Comparison of ENCODE assay signal across 7 cellular contexts in the genomic region with DNA sequence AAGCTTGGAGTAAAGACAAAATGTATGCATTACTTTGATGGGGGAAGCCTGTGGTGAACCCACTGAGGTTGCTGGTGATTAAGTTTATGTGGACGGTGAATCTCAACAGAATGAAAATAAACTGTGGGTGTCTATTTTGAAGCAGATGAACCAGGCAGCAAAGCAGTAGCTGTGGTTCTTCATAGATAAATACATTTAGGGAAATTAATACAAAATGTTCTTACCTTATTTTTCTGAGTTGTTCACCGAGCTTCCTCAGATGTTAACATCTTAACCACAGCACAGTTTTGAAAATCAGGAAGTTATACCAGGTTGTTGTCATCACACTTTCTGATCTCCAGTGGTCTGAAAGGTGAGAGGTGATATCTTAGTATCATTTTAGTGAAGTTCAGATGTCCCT. TPM values are rescaled to one million over a fixed set of nuclear protein-coding genes. Genes with fewer than 3 reads are reported as not detected.
DNase-seq lines count a peak whose midpoint lies in the region; ATAC-seq and FAIRE-seq lines count a peak whose summit lies in the region.

No MANE protein-coding gene starts in this region.

- H3K4me3 Mint-ChIP-seq in activated T-helper 2 cell treated with anti-CD3 and anti-CD28 coated beads, Interferon-gamma antibody, Interleukin-2, Interleukin-4, amounts not matched to agents 10 μg/mL and 5 μg/mL and 100 μg/mL, durations not matched to agents 14 hours and 24 hours and 36 hours (ENCODE audit: low read depth) = peak overlapping the region; percentile 72
- peak overlapping the region; percentile 60 for H3K4me3 Mint-ChIP-seq in stimulated activated memory B cell treated with anti-CD40 and anti-IgM and Interleukin-4, amounts not matched to agents 10 μg/mL and 1 μg/mL and 100 μg/mL, for 72 hours

- FAIRE-seq in GM19239 (lab: Jason Lieb, UNC) = peak; percentile 86
- FAIRE-seq in urothelium cell line (lab: Jason Lieb, UNC) = no peak

- no peak for DNase-seq in GM19239 (ENCODE audit: insufficient read length, low spot score)
- DNase-seq in KG1 (lab: John Stamatoyannopoulos, UW) = peak; percentile 47
- no peak for DNase-seq in activated T-helper 2 cell treated with anti-CD3 and anti-CD28 coated beads, Interferon-gamma antibody, Interleukin-2, Interleukin-4, amounts not matched to agents 10 μg/mL and 5 μg/mL and 100 μg/mL, durations not matched to agents 14 hours and 24 hours and 36 hours (ENCODE audit: low spot score)
- no peak for DNase-seq in urothelium cell line (ENCODE audit: low spot score)
- no peak for DNase-seq in left ventricle myocardium superior

- intact Hi-C loops in activated T-helper 2 cell treated with anti-CD3 and anti-CD28 coated beads, Interferon-gamma antibody, Interleukin-2, Interleukin-4, amounts not matched to agents 10 μg/mL and 5 μg/mL and 100 μg/mL, durations not matched to agents 14 hours and 24 hours and 36 hours (cut with micrococcal nuclease) = loop anchor here (5.0 to 10.0 kb wide), 2 partner anchors 289 to 464 kb away; partner anchors contain the start of gene C2orf49
- intact Hi-C loops in left ventricle myocardium superior (cut with micrococcal nuclease) = no loop called here

- H3K36me3 Mint-ChIP-seq in activated T-helper 2 cell treated with anti-CD3 and anti-CD28 coated beads, Interferon-gamma antibody, Interleukin-2, Interleukin-4, amounts not matched to agents 10 μg/mL and 5 μg/mL and 100 μg/mL, durations not matched to agents 14 hours and 24 hours and 36 hours (ENCODE audit: low read depth) = peaks cover 35% of the 10 kb centered on the region
- peaks cover 34% of the 10 kb centered on the region for H3K36me3 Mint-ChIP-seq in stimulated activated memory B cell treated with anti-CD40 and anti-IgM and Interleukin-4, amounts not matched to agents 10 μg/mL and 1 μg/mL and 100 μg/mL, for 72 hours

- peaks cover 86% of the 10 kb centered on the region for H3K4me1 Mint-ChIP-seq in activated T-helper 2 cell treated with anti-CD3 and anti-CD28 coated beads, Interferon-gamma antibody, Interleukin-2, Interleukin-4, amounts not matched to agents 10 μg/mL and 5 μg/mL and 100 μg/mL, durations not matched to agents 14 hours and 24 hours and 36 hours (ENCODE audit: low read depth)
- peaks cover 90% of the 10 kb centered on the region for H3K4me1 Mint-ChIP-seq in stimulated activated memory B cell treated with anti-CD40 and anti-IgM and Interleukin-4, amounts not matched to agents 10 μg/mL and 1 μg/mL and 100 μg/mL, for 72 hours

- peak overlapping the region; percentile 91 for H3K27ac Mint-ChIP-seq in activated T-helper 2 cell treated with anti-CD3 and anti-CD28 coated beads, Interferon-gamma antibody, Interleukin-2, Interleukin-4, amounts not matched to agents 10 μg/mL and 5 μg/mL and 100 μg/mL, durations not matched to agents 14 hours and 24 hours and 36 hours
- peak overlapping the region; percentile 92 for H3K27ac Mint-ChIP-seq in stimulated activated memory B cell treated with anti-CD40 and anti-IgM and Interleukin-4, amounts not matched to agents 10 μg/mL and 1 μg/mL and 100 μg/mL, for 72 hours

- H3K27me3 Mint-ChIP-seq in activated T-helper 2 cell treated with anti-CD3 and anti-CD28 coated beads, Interferon-gamma antibody, Interleukin-2, Interleukin-4, amounts not matched to agents 10 μg/mL and 5 μg/mL and 100 μg/mL, durations not matched to agents 14 hours and 24 hours and 36 hours (ENCODE audit: low read depth) = no peaks in the 10 kb centered on the region
- H3K27me3 Mint-ChIP-seq in stimulated activated memory B cell treated with anti-CD40 and anti-IgM and Interleukin-4, amounts not matched to agents 10 μg/mL and 1 μg/mL and 100 μg/mL, for 72 hours = no peaks in the 10 kb centered on the region

- ATAC-seq in stimulated activated memory B cell treated with anti-CD40 and anti-IgM and Interleukin-4, amounts not matched to agents 10 μg/mL and 1 μg/mL and 100 μg/mL, for 72 hours = peak; percentile 75
- no peak for ATAC-seq in HG02938 (IDR thresholded peaks at IDR 0.05; ENCODE audit: unreplicated experiment)
- no peak for ATAC-seq in left ventricle myocardium superior

- H3K9me3 Mint-ChIP-seq in activated T-helper 2 cell treated with anti-CD3 and anti-CD28 coated beads, Interferon-gamma antibody, Interleukin-2, Interleukin-4, amounts not matched to agents 10 μg/mL and 5 μg/mL and 100 μg/mL, durations not matched to agents 14 hours and 24 hours and 36 hours = no peaks in the 10 kb centered on the region
- H3K9me3 Mint-ChIP-seq in stimulated activated memory B cell treated with anti-CD40 and anti-IgM and Interleukin-4, amounts not matched to agents 10 μg/mL and 1 μg/mL and 100 μg/mL, for 72 hours = no peaks in the 10 kb centered on the region

RNA-seq across cellular contexts. Expression of gene NCK2, which starts 53.9 kb away (rescaled TPM):
- 72.4 and 73.9 TPM in 2 replicates for total RNA-seq in activated T-helper 2 cell treated with anti-CD3 and anti-CD28 coated beads, Interferon-gamma antibody, Interleukin-2, Interleukin-4, amounts not matched to agents 10 μg/mL and 5 μg/mL and 100 μg/mL, durations not matched to agents 14 hours and 24 hours and 36 hours
- total RNA-seq in left ventricle myocardium superior = 39.9 TPM
